Comparison of ENCODE assay signal across 1 cellular context in genomic region chr2:168166902-168167510, GRCh38.
TF ChIP-seq lines count a peak whose summit lies in the region.

No MANE protein-coding gene starts in this region.

TF ChIP-seq in HepG2, 621 proteins besides CTCF, POLR2A, EP300 and RAD21 (continued from another document and continues in another):
- TF ChIP-seq, protein P1, sequence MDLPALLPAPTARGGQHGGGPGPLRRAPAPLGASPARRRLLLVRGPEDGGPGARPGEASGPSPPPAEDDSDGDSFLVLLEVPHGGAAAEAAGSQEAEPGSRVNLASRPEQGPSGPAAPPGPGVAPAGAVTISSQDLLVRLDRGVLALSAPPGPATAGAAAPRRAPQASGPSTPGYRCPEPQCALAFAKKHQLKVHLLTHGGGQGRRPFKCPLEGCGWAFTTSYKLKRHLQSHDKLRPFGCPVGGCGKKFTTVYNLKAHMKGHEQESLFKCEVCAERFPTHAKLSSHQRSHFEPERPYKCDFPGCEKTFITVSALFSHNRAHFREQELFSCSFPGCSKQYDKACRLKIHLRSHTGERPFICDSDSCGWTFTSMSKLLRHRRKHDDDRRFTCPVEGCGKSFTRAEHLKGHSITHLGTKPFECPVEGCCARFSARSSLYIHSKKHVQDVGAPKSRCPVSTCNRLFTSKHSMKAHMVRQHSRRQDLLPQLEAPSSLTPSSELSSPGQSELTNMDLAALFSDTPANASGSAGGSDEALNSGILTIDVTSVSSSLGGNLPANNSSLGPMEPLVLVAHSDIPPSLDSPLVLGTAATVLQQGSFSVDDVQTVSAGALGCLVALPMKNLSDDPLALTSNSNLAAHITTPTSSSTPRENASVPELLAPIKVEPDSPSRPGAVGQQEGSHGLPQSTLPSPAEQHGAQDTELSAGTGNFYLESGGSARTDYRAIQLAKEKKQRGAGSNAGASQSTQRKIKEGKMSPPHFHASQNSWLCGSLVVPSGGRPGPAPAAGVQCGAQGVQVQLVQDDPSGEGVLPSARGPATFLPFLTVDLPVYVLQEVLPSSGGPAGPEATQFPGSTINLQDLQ (CRISPR knock-in tag; IDR thresholded peaks at IDR 0.05) = no peak
- TF ChIP-seq, protein P2, sequence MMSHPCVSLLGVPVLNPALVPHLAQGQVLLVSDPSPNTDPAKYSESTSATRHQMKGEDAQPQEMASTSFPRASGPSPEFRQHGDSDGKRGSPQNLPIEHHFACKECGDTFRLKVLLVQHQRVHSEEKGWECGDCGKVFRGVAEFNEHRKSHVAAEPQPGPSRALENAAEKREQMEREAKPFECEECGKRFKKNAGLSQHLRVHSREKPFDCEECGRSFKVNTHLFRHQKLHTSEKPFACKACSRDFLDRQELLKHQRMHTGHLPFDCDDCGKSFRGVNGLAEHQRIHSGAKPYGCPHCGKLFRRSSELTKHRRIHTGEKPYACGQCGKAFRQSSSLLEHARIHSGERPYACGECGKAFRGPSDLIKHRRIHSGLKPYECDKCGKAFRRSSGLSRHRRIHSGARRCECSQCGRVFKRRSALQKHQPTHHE (CRISPR knock-in tag; IDR thresholded peaks at IDR 0.05; ENCODE audit: borderline replicate concordance) = no peak
- no peak for TF ChIP-seq KDM2A (CRISPR knock-in tag; IDR thresholded peaks at IDR 0.05; ENCODE audit: borderline replicate concordance, low read depth)
- 0 out of 2 replicates have a peak, but pooled peaks have one; percentile 12 for TF ChIP-seq ZNF644 (CRISPR knock-in tag; IDR thresholded peaks at IDR 0.05; ENCODE audit: low read depth)
- no peak for TF ChIP-seq REL (CRISPR knock-in tag; conservative IDR thresholded peaks at IDR 0.05)
- no peak for TF ChIP-seq ZFAT (CRISPR knock-in tag; conservative IDR thresholded peaks at IDR 0.05)
- TF ChIP-seq TBX3 (IDR thresholded peaks at IDR 0.05; ENCODE audit: borderline replicate concordance) = no peak
- TF ChIP-seq TFE3 (CRISPR knock-in tag; IDR thresholded peaks at IDR 0.05) = peak; percentile 17; the same call in 1 of the 2 replicates
- TF ChIP-seq, protein P3, sequence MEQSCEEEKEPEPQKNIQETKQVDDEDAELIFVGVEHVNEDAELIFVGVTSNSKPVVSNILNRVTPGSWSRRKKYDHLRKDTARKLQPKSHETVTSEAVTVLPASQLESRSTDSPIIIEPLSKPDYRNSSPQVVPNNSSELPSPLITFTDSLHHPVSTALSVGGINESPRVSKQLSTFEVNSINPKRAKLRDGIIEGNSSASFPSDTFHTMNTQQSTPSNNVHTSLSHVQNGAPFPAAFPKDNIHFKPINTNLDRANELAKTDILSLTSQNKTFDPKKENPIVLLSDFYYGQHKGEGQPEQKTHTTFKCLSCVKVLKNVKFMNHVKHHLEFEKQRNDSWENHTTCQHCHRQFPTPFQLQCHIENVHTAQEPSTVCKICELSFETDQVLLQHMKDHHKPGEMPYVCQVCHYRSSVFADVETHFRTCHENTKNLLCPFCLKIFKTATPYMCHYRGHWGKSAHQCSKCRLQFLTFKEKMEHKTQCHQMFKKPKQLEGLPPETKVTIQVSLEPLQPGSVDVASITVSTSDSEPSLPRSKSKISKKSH (CRISPR knock-in tag; IDR thresholded peaks at IDR 0.05; ENCODE audit: borderline replicate concordance) = no peak
- no peak for TF ChIP-seq HOXA9 (CRISPR knock-in tag; IDR thresholded peaks at IDR 0.05; ENCODE audit: borderline replicate concordance)
- no peak for TF ChIP-seq ZFP36L1 (CRISPR knock-in tag; IDR thresholded peaks at IDR 0.05)
- TF ChIP-seq ZFP36 (IDR thresholded peaks at IDR 0.05; ENCODE audit: borderline replicate concordance, low read depth, low read length, partially characterized antibody) = no peak
- peak; percentile 57 to 84 for TF ChIP-seq NR2F1 (CRISPR knock-in tag; IDR thresholded peaks at IDR 0.05)
- TF ChIP-seq ZFP62 (CRISPR knock-in tag; IDR thresholded peaks at IDR 0.05) = no peak
- TF ChIP-seq RAD51 (IDR thresholded peaks at IDR 0.05; ENCODE audit: borderline replicate concordance) = no peak
- peak; percentile 91 for TF ChIP-seq ISL2 (CRISPR knock-in tag; IDR thresholded peaks at IDR 0.05)
- no peak for TF ChIP-seq ZNF777 (CRISPR knock-in tag; IDR thresholded peaks at IDR 0.05)
- TF ChIP-seq ARID2 (CRISPR knock-in tag; IDR thresholded peaks at IDR 0.05; ENCODE audit: borderline replicate concordance) = no peak
- no peak for TF ChIP-seq PRPF4 (IDR thresholded peaks at IDR 0.05; ENCODE audit: low read depth, low read length, poor library complexity, severe bottlenecking)
- no peak for TF ChIP-seq ZNF253 (CRISPR knock-in tag; IDR thresholded peaks at IDR 0.05; ENCODE audit: borderline replicate concordance)
- no peak for TF ChIP-seq ZNF562 (CRISPR knock-in tag; IDR thresholded peaks at IDR 0.05; ENCODE audit: borderline replicate concordance)
- no peak for TF ChIP-seq GTF2F1 (IDR thresholded peaks at IDR 0.05; ENCODE audit: low read length)
- TF ChIP-seq HES4 (CRISPR knock-in tag; IDR thresholded peaks at IDR 0.05; ENCODE audit: borderline replicate concordance) = no peak
- TF ChIP-seq, protein P4, sequence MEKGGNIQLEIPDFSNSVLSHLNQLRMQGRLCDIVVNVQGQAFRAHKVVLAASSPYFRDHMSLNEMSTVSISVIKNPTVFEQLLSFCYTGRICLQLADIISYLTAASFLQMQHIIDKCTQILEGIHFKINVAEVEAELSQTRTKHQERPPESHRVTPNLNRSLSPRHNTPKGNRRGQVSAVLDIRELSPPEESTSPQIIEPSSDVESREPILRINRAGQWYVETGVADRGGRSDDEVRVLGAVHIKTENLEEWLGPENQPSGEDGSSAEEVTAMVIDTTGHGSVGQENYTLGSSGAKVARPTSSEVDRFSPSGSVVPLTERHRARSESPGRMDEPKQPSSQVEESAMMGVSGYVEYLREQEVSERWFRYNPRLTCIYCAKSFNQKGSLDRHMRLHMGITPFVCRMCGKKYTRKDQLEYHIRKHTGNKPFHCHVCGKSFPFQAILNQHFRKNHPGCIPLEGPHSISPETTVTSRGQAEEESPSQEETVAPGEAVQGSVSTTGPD (CRISPR knock-in tag; IDR thresholded peaks at IDR 0.05) = no peak
- TF ChIP-seq HNRNPUL1 (IDR thresholded peaks at IDR 0.05; ENCODE audit: low read depth, low read length) = no peak
- TF ChIP-seq, protein P5, sequence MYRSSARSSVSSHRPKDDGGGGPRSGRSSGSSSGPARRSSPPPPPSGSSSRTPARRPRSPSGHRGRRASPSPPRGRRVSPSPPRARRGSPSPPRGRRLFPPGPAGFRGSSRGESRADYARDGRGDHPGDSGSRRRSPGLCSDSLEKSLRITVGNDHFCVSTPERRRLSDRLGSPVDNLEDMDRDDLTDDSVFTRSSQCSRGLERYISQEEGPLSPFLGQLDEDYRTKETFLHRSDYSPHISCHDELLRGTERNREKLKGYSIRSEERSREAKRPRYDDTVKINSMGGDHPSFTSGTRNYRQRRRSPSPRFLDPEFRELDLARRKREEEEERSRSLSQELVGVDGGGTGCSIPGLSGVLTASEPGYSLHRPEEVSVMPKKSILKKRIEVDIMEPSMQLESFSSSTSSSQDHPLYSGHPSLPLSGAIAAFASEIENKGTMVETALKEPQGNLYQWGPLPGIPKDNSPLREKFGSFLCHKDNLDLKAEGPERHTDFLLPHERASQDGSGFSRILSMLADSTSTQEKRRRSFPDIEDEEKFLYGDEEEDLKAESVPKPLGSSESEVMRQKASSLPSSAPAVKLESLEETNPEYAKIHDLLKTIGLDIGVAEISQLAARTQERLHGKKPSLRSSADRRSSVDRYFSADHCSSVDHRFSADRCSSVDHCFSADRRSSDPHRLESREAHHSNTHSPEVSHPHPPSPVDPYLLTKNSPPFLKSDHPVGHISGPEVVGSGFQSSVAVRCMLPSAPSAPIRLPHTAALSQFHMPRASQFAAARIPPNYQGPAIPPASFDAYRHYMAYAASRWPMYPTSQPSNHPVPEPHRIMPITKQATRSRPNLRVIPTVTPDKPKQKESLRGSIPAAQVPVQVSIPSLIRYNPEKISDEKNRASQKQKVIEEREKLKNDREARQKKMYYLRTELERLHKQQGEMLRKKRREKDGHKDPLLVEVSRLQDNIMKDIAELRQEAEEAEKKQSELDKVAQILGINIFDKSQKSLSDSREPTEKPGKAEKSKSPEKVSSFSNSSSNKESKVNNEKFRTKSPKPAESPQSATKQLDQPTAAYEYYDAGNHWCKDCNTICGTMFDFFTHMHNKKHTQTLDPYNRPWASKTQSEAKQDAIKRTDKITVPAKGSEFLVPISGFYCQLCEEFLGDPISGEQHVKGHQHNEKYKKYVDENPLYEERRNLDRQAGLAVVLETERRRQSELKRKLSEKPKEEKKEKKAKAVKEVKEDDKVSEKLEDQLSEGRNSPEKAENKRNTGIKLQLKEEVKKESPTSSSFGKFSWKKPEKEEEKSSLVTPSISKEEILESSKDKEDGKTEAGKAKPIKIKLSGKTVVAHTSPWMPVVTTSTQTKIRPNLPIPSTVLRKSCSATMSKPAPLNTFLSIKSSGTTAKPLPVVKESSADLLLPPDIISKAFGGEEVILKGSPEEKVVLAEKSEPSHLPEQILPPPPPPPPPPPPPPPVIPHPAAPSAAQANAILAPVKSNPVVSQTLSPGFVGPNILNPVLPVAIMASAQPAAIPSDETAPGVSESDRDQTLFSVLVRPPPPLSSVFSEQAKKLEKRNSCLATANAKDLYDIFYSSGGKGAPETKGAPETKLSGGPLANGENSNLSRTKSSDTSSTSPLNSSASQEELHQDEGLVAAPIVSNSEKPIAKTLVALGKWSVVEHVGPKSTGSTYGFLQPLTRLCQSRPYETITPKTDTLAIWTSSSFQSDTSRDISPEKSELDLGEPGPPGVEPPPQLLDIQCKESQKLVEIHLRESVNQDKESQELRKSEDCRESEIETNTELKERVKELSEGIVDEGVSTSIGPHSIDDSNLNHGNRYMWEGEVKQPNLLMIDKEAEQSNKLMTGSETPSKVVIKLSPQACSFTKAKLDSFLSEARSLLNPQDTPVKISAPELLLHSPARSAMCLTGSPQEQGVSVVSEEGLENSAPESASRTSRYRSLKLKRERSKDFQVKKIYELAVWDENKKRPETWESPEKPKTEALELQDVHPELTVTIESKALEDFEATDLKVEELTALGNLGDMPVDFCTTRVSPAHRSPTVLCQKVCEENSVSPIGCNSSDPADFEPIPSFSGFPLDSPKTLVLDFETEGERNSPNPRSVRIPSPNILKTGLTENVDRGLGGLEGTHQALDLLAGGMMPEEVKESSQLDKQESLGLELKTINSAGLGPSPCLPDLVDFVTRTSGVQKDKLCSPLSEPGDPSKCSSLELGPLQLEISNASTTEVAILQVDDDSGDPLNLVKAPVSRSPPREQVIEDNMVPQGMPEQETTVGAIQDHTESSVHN (CRISPR knock-in tag; IDR thresholded peaks at IDR 0.05) = no peak
- TF ChIP-seq RNF2 (conservative IDR thresholded peaks at IDR 0.05; ENCODE audit: low read depth) = no peak
- TF ChIP-seq NR2C2 (CRISPR knock-in tag; IDR thresholded peaks at IDR 0.05; ENCODE audit: borderline replicate concordance) = peak; percentile 77
- peak; percentile 66; the same call in 1 of the 2 replicates for TF ChIP-seq ZNF816 (CRISPR knock-in tag; IDR thresholded peaks at IDR 0.05; ENCODE audit: borderline replicate concordance)
- TF ChIP-seq CAMTA2 (CRISPR knock-in tag; IDR thresholded peaks at IDR 0.05; ENCODE audit: borderline replicate concordance) = no peak
- TF ChIP-seq GTF3A (CRISPR knock-in tag; conservative IDR thresholded peaks at IDR 0.05) = no peak
- peak; percentile 47; the same call in 1 of the 2 replicates for TF ChIP-seq MIER3 (CRISPR knock-in tag; IDR thresholded peaks at IDR 0.05; ENCODE audit: borderline replicate concordance)
- no peak for TF ChIP-seq ZNF614 (CRISPR knock-in tag; IDR thresholded peaks at IDR 0.05; ENCODE audit: borderline replicate concordance)
- TF ChIP-seq ZBTB33 (CRISPR knock-in tag; IDR thresholded peaks at IDR 0.05) = no peak
- no peak; the same call in 1 of the 2 replicates for TF ChIP-seq SNAPC2 (CRISPR knock-in tag; IDR thresholded peaks at IDR 0.05)
- no peak for TF ChIP-seq HINFP (CRISPR knock-in tag; IDR thresholded peaks at IDR 0.05; ENCODE audit: low read depth)
- TF ChIP-seq GFI1 (CRISPR knock-in tag; IDR thresholded peaks at IDR 0.05; ENCODE audit: borderline replicate concordance) = peak; percentile 74
- TF ChIP-seq ATF7 (IDR thresholded peaks at IDR 0.05) = no peak
- peak; percentile 46; the same call in 1 of the 2 replicates for TF ChIP-seq ATF7 (CRISPR knock-in tag; IDR thresholded peaks at IDR 0.05)
- 0 out of 3 replicates have a peak, but pooled peaks have one; percentile 18 for TF ChIP-seq MXI1 (IDR thresholded peaks at IDR 0.05; ENCODE audit: borderline replicate concordance, low read depth, low read length)
